Comparison of ENCODE assay signal across 9 cellular contexts in the genomic region with DNA sequence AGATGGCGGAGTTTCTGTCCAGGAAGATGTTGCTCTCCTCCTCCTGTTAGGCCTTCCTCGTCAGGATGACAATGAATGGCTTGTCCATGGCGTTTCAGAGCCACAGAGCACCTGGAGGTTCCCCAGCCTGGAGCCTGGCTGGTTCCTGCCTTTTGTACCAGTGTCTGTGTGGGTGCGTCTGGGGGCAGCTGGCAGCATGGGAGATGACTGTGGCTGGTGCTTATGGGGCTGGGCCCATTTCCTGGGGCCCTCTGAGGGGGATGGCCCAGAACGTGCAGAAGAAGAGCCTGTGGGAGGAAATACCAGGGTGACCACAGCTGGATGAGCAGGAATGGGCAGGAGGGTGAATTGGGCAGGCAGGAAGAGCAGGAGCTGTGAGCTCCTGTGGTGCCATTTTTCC. TPM values are rescaled to one million over a fixed set of nuclear protein-coding genes. Genes with fewer than 3 reads are reported as not detected.
A peak's percentile ranks its signal among the peaks of the same experiment; 100 is the strongest.
DNase-seq lines count a peak whose midpoint lies in the region; ATAC-seq, FAIRE-seq and TF ChIP-seq lines count a peak whose summit lies in the region.
"Had no signal": no experiment of that assay in that cellular context is flagged by ENCODE, and none has a peak within 500 bp of the region (broad histone marks: within the 10 kb centered on the region; RNA-seq: fewer than 3 reads in every experiment).

No MANE protein-coding gene starts in this region.

- H3K79me2 ChIP-seq in OCI-LY3 (ENCODE audit: low read length) (no peaks in the 10 kb centered on the region), GM23338 (replicated peaks; ENCODE audit: insufficient read depth) (no peaks in the 10 kb centered on the region)

- H3K9me2 ChIP-seq in GM23338 (ENCODE audit: insufficient read depth) = no peaks in the 10 kb centered on the region

- no peaks in the 10 kb centered on the region for H3K9me3 ChIP-seq in OCI-LY3 (ENCODE audit: insufficient read depth, low read length)

- H3K27me3 ChIP-seq in OCI-LY3 (ENCODE audit: low read depth, low read length) = no peaks in the 10 kb centered on the region
- peaks cover 17% of the 10 kb centered on the region for H3K27me3 ChIP-seq in GM23338 (ENCODE audit: insufficient read depth)

- H2AFZ ChIP-seq in OCI-LY3 (ENCODE audit: low read depth, low read length) (no peak overlapping the region), GM23338 (no peak overlapping the region)

- FAIRE-seq in GM12891 (lab: Jason Lieb, UNC) = peak; percentile 16

- H3K4me2 ChIP-seq in OCI-LY3 (ENCODE audit: low read length) = peak overlapping the region; percentile 82
- H3K4me2 ChIP-seq in GM23338 = no peak overlapping the region

- no peaks in the 10 kb centered on the region for H4K20me1 ChIP-seq in OCI-LY3 (ENCODE audit: insufficient read depth, low read length)
- no peaks in the 10 kb centered on the region for H4K20me1 ChIP-seq in GM23338 (replicated peaks; ENCODE audit: insufficient read depth)

- peaks cover 6% of the 10 kb centered on the region for H3K9me3 Mint-ChIP-seq in stimulated activated memory B cell treated with anti-CD40 and anti-IgM and Interleukin-4, amounts not matched to agents 10 μg/mL and 1 μg/mL and 100 μg/mL, for 72 hours
- H3K9me3 Mint-ChIP-seq in GM23338 = no peaks in the 10 kb centered on the region

- TF ChIP-seq CTCF in OCI-LY3 (IDR thresholded peaks at IDR 0.05; ENCODE audit: low read depth, low read length) (no peak), fibroblast of villous mesenchyme (IDR thresholded peaks at IDR 0.05; ENCODE audit: insufficient read depth, low read depth, low read length) (no peak), GM23338 (conservative IDR thresholded peaks at IDR 0.05; ENCODE audit: low read depth in 2 of 2) (no peak)

- H3K27ac ChIP-seq in OCI-LY3 (ENCODE audit: low read length) (peak overlapping the region; percentile 88; the same call in 1 of the 2 replicates), GM23338 (ENCODE audit: low read depth) (no peak overlapping the region)

- H3K4me1 Mint-ChIP-seq in stimulated activated memory B cell treated with anti-CD40 and anti-IgM and Interleukin-4, amounts not matched to agents 10 μg/mL and 1 μg/mL and 100 μg/mL, for 72 hours = peaks cover 68% of the 10 kb centered on the region
- H3K4me1 Mint-ChIP-seq in GM23338 = peaks cover 19% of the 10 kb centered on the region

- H3F3A ChIP-seq in GM23338 (replicated peaks; ENCODE audit: low read depth) = no peaks in the 10 kb centered on the region

- H3K4me1 ChIP-seq in OCI-LY3 (ENCODE audit: low read length) = peaks cover 51% of the 10 kb centered on the region
- H3K4me1 ChIP-seq in GM23338 (ENCODE audit: insufficient read depth) = no peaks in the 10 kb centered on the region

- H3K36me3 ChIP-seq in OCI-LY3 (replicated peaks; ENCODE audit: low read depth, low read length) (peaks cover 8% of the 10 kb centered on the region), GM23338 (ENCODE audit: insufficient read depth) (no peaks in the 10 kb centered on the region)

- no peak overlapping the region for H3K9ac ChIP-seq in OCI-LY3 (ENCODE audit: low read length)

- in situ Hi-C loops in ACHN (cut with HindIII; ENCODE audit: low pct_ligation_motif_present, low pct_unique_long_range_greater_than_20kb, low sequenced_read_pairs) = no loop called here

- ATAC-seq in stimulated activated memory B cell treated with anti-CD40 and anti-IgM and Interleukin-4, amounts not matched to agents 10 μg/mL and 1 μg/mL and 100 μg/mL, for 72 hours = no peak
- ATAC-seq in GM23338 (no peak), GM18520 (IDR thresholded peaks at IDR 0.05; ENCODE audit: unreplicated experiment) (no peak)

- no peak overlapping the region for H3K4me3 Mint-ChIP-seq in stimulated activated memory B cell treated with anti-CD40 and anti-IgM and Interleukin-4, amounts not matched to agents 10 μg/mL and 1 μg/mL and 100 μg/mL, for 72 hours
- H3K4me3 Mint-ChIP-seq in GM23338 = no peak overlapping the region
- H3K4me3 Mint-ChIP-seq: activated CD8-positive, alpha-beta T cell treated with anti-CD3 and anti-CD28 coated beads, Interleukin-2, amount 10 ng/mL, durations not matched to agents 7 days and 5 days had no signal

- no peak for TF ChIP-seq POLR2A in GM12891 (IDR thresholded peaks at IDR 0.05; ENCODE audit: low read depth, low read length)

- H3K27ac Mint-ChIP-seq in stimulated activated memory B cell treated with anti-CD40 and anti-IgM and Interleukin-4, amounts not matched to agents 10 μg/mL and 1 μg/mL and 100 μg/mL, for 72 hours = peak overlapping the region; percentile 93
- H3K27ac Mint-ChIP-seq in GM23338 = no peak overlapping the region

- peaks cover 8% of the 10 kb centered on the region for H3K36me3 Mint-ChIP-seq in stimulated activated memory B cell treated with anti-CD40 and anti-IgM and Interleukin-4, amounts not matched to agents 10 μg/mL and 1 μg/mL and 100 μg/mL, for 72 hours
- no peaks in the 10 kb centered on the region for H3K36me3 Mint-ChIP-seq in GM23338 (ENCODE audit: low read depth)

- no peak for DNase-seq in GM12891 (ENCODE audit: insufficient read length, low spot score)
- DNase-seq in fibroblast of villous mesenchyme (ENCODE audit: low read depth) = peak; percentile 36
- DNase-seq in GM23338 (ENCODE audit: low spot score) = no peak
- DNase-seq in ACHN = no peak
- no peak for DNase-seq in stimulated activated naive CD4-positive, alpha-beta T cell treated with Interleukin-2 at 50 U/mL for 16 hours (lab: John Stamatoyannopoulos, UW)
- DNase-seq: activated CD8-positive, alpha-beta T cell treated with anti-CD3 and anti-CD28 coated beads, Interleukin-2, amount 10 ng/mL, durations not matched to agents 7 days and 5 days had no signal

- no peaks in the 10 kb centered on the region for H3K27me3 Mint-ChIP-seq in stimulated activated memory B cell treated with anti-CD40 and anti-IgM and Interleukin-4, amounts not matched to agents 10 μg/mL and 1 μg/mL and 100 μg/mL, for 72 hours
- peaks cover 3% of the 10 kb centered on the region for H3K27me3 Mint-ChIP-seq in GM23338 (ENCODE audit: insufficient read depth, low read depth, poor library complexity)

- H3K4me3 ChIP-seq in OCI-LY3 (ENCODE audit: low read length) (no peak overlapping the region), fibroblast of villous mesenchyme (ENCODE audit: low read depth, low read length) (no peak overlapping the region), GM23338 (no peak overlapping the region)

TF ChIP-seq in GM12891, 5 proteins besides CTCF, POLR2A, EP300 and RAD21:
- TF ChIP-seq PAX5 (IDR thresholded peaks at IDR 0.05; ENCODE audit: insufficient read depth, low read length, severe bottlenecking) (no peak), POLR2AphosphoS5 (IDR thresholded peaks at IDR 0.05; ENCODE audit: low read depth, low read length) (no peak), TAF1 (IDR thresholded peaks at IDR 0.05; ENCODE audit: low read depth, low read length) (no peak), SPI1 (IDR thresholded peaks at IDR 0.05; ENCODE audit: low read depth, low read length) (no peak), POU2F2 (IDR thresholded peaks at IDR 0.05; ENCODE audit: low read depth, low read length) (no peak)

TF ChIP-seq in GM23338, 12 proteins besides CTCF, POLR2A, EP300 and RAD21 (continues in another document):
- TF ChIP-seq POLR2AphosphoS5 (IDR thresholded peaks at IDR 0.05; ENCODE audit: low read depth) = no peak
- no peak for TF ChIP-seq EZH2phosphoT487 (IDR thresholded peaks at IDR 0.05; ENCODE audit: unreplicated experiment)
- TF ChIP-seq, protein P1, sequence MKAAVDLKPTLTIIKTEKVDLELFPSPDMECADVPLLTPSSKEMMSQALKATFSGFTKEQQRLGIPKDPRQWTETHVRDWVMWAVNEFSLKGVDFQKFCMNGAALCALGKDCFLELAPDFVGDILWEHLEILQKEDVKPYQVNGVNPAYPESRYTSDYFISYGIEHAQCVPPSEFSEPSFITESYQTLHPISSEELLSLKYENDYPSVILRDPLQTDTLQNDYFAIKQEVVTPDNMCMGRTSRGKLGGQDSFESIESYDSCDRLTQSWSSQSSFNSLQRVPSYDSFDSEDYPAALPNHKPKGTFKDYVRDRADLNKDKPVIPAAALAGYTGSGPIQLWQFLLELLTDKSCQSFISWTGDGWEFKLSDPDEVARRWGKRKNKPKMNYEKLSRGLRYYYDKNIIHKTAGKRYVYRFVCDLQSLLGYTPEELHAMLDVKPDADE (IDR thresholded peaks at IDR 0.05) = no peak

RNA-seq across cellular contexts. Expression of gene SLC37A2, which starts 6.7 kb away (rescaled TPM):
- 1.7 TPM for polyA plus RNA-seq in GM12891 (2012; ENCODE audit: low read depth, missing spikeins)
- total RNA-seq in fibroblast of villous mesenchyme = 0.97 and 1.7 TPM in 2 replicates
- total RNA-seq in GM23338 (2014; rRNA removed; shearing (Covaris generic)) = 1.0 and 1.6 TPM in 2 replicates
- polyA plus RNA-seq in GM23338 (2016; fragmentation: Nextera tagmentation; extraction: Ambion mirVana) = 0.40 and 0.61 TPM in 2 replicates

RNA-seq across cellular contexts. Expression of gene TMEM218, which starts 41.6 kb away (rescaled TPM):
- 19.0 TPM for polyA plus RNA-seq in GM12891 (2012; ENCODE audit: low read depth, missing spikeins)
- total RNA-seq in fibroblast of villous mesenchyme = 18.0 and 27.2 TPM in 2 replicates
- total RNA-seq in GM23338 (2014; rRNA removed; shearing (Covaris generic)) = 13.4 and 23.7 TPM in 2 replicates
- polyA plus RNA-seq in GM23338 (2016; fragmentation: Nextera tagmentation; extraction: Ambion mirVana) = 23.8 and 24.2 TPM in 2 replicates
